15 cellular contexts compared by ENCODE assay signal in genomic region chr11:9047986-9048522, GRCh38. TPM values are rescaled to one million over a fixed set of nuclear protein-coding genes. Genes with fewer than 3 reads are reported as not detected.
DNase-seq lines count a peak whose midpoint lies in the region; TF ChIP-seq lines count a peak whose summit lies in the region.
"Had no signal": no experiment of that assay in that cellular context is flagged by ENCODE, and none has a peak within 500 bp of the region (broad histone marks: within the 10 kb centered on the region; RNA-seq: fewer than 3 reads in every experiment).

No MANE protein-coding gene starts in this region.

- no peak for TF ChIP-seq POLR2A in tibial nerve (IDR thresholded peaks at IDR 0.05)

- 48 to 50% methylated on average over 9 of the region's 9 CpGs for WGBS in tibial nerve, 2 donors

- TF ChIP-seq EP300 in tibial nerve (IDR thresholded peaks at IDR 0.05) = no peak

- DNase-seq in NCI-H1417 (lab: John Stamatoyannopoulos, UW) (peak in 2 of 3 experiments; percentile 13 to 86), NCI-H1417 treated with DMSO at 0.1 percent for 48 hours (lab: John Stamatoyannopoulos, UW) (no peak), amniotic epithelial cell (ENCODE audit: low read depth) (peak; percentile 56), islet precursor cell (peak; percentile 37), tibial nerve (ENCODE audit: low spot score in 2 of 2) (no peak), ecto neural progenitor cell (ENCODE audit: low spot score) (no peak), NCI-H510A treated with DMSO at 0.1 percent for 48 hours (lab: John Stamatoyannopoulos, UW) (no peak), HT-29 (ENCODE audit: low spot score) (no peak)
- DNase-seq: 8988T; activated CD4-positive, alpha-beta T cell treated with anti-CD3 and anti-CD28 coated beads, Interleukin-2, amount 50 U/mL, for 4 hours; endodermal cell; GOT3; NCI-H774; SW 1271; tibial artery had no signal

- no peak for TF ChIP-seq CTCF in tibial nerve (IDR thresholded peaks at IDR 0.05)

- H3K27me3 ChIP-seq in tibial nerve = no peaks in the 10 kb centered on the region
- H3K27me3 ChIP-seq: tibial artery had no signal

- peaks cover 0 to 19% (median 2%) of the 10 kb centered on the region in 4 donors for H3K4me1 ChIP-seq in tibial nerve
- H3K4me1 ChIP-seq: tibial artery had no signal

- peak overlapping the region in 3 of 4 donors; percentile 19 to 50 (median 23) for H3K27ac ChIP-seq in tibial nerve
- H3K27ac ChIP-seq: tibial artery had no signal

- no peak overlapping the region for H3K4me3 ChIP-seq in tibial nerve
- H3K4me3 ChIP-seq: tibial artery had no signal

- H3K9me3 ChIP-seq in tibial nerve = no peaks in the 10 kb centered on the region
- H3K9me3 ChIP-seq: tibial artery had no signal

- no peaks in the 10 kb centered on the region for H3K36me3 ChIP-seq in tibial nerve
- H3K36me3 ChIP-seq: tibial artery had no signal

RNA-seq across cellular contexts. Expression of gene SCUBE2, which starts 43.3 kb away (rescaled TPM):
- 10 to 100 TPM in 1 of 4 donors, 1 to 10 TPM in 3; 3.1 to 12.6 (median 4.7) TPM for total RNA-seq in tibial nerve
- total RNA-seq in HT-29 (2014; rRNA removed; shearing (Covaris generic)) = not detected in 2 replicates

RNA-seq across cellular contexts. Expression of gene NRIP3, which starts 44.3 kb away (rescaled TPM):
- total RNA-seq in tibial nerve = 1 to 10 TPM in 2 of 4 donors, under 1 TPM in 1, not detected in 1; 0.42 to 1.8 (median 1.3) TPM
- not detected in 2 replicates for total RNA-seq in HT-29 (2014; rRNA removed; shearing (Covaris generic))

Comparison
In these comparisons a context has a peak if more than half of its experiments do, and no peak if none do; other contexts are left out.
1. DNase-seq: peak in NCI-H1417 (2 of 3), amniotic epithelial cell (single experiment) and islet precursor cell (single experiment); none in NCI-H1417 treated with DMSO at 0.1 percent for 48 hours (single experiment), tibial nerve (0 of 2), ecto neural progenitor cell (single experiment), NCI-H510A treated with DMSO at 0.1 percent for 48 hours (single experiment) and HT-29 (single experiment).